9 cellular contexts compared by ENCODE assay signal in the genomic region with DNA sequence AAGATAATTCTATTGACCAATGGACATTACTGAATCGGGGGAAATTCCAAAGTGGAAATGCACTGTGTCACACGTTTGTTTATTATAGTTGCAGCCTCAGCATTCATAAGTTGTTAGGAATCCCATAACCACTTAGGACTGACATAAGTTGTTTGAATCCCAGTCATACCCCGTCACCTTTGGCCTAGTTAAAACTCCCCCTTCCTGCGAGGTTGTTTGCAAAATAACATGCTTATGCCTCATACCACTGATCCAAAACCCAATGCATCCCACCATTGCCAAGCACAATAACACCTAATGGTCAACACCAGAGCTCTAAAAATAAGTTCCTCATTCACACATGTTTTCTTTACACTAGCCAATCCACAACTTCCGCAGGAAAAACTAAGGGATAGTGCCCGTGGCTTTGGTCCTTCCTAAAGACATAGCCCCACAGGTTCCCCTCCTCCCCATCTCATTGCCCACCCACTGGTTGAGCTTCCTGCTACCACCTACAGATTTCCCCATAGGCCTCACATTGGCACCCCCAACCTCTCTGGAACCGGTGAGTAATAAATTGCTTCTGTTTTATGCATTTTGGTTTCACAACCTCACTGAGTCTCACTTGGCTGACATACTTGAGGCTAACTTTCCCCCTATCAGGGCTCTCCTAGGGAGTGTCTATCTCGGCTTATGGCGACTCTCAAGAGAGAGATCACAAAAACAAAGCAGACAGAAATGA. TPM values are rescaled to one million over a fixed set of nuclear protein-coding genes. Genes with fewer than 3 reads are reported as not detected.
A peak's percentile ranks its signal among the peaks of the same experiment; 100 is the strongest.
DNase-seq lines count a peak whose midpoint lies in the region; ATAC-seq and TF ChIP-seq lines count a peak whose summit lies in the region.
"Had no signal": no experiment of that assay in that cellular context is flagged by ENCODE, and none has a peak within 500 bp of the region (broad histone marks: within the 10 kb centered on the region; RNA-seq: fewer than 3 reads in every experiment).

No MANE protein-coding gene starts in this region.

- DNase-seq in activated naive CD4-positive, alpha-beta T cell treated with anti-CD3 and anti-CD28 coated beads for 36 hours = peak; percentile 16
- no peak for DNase-seq in activated naive CD4-positive, alpha-beta T cell treated with anti-CD3 and anti-CD28 coated beads, Interleukin-2, amount 10 ng/mL, durations not matched to agents 7 days and 5 days
- DNase-seq in activated naive CD8-positive, alpha-beta T cell treated with anti-CD3 and anti-CD28 coated beads for 36 hours = peak; percentile 18
- no peak for DNase-seq in stimulated activated effector memory CD8-positive, alpha-beta T cell treated with anti-CD3 and anti-CD28 coated beads, Interleukin-12 subunit alpha, Interleukin-12 subunit beta, amount 100 ng/mL, for 72 hours (ENCODE audit: low spot score in 2 of 2)
- no peak for DNase-seq in Calu3
- DNase-seq in NCI-H2107 treated with DMSO at 0.1 percent for 48 hours (lab: John Stamatoyannopoulos, UW; ENCODE audit: unreplicated experiment) = no peak
- no peak for DNase-seq in NCI-H2227 (lab: John Stamatoyannopoulos, UW; ENCODE audit: unreplicated experiment)
- DNase-seq: right cardiac atrium had no signal

- H3K27me3 Mint-ChIP-seq in activated naive CD4-positive, alpha-beta T cell treated with anti-CD3 and anti-CD28 coated beads for 36 hours (ENCODE audit: low read depth) = no peaks in the 10 kb centered on the region
- H3K27me3 Mint-ChIP-seq in activated naive CD4-positive, alpha-beta T cell treated with anti-CD3 and anti-CD28 coated beads, Interleukin-2, amount 10 ng/mL, durations not matched to agents 7 days and 5 days = no peaks in the 10 kb centered on the region
- H3K27me3 Mint-ChIP-seq in activated naive CD8-positive, alpha-beta T cell treated with anti-CD3 and anti-CD28 coated beads for 36 hours = peaks cover 5% of the 10 kb centered on the region
- no peaks in the 10 kb centered on the region for H3K27me3 Mint-ChIP-seq in Calu3 (ENCODE audit: unreplicated experiment)

- CTCF ChIA-PET in activated naive CD4-positive, alpha-beta T cell treated with anti-CD3 and anti-CD28 coated beads for 36 hours (lab: Charles Lee) = interaction anchor here (0.6 kb wide), 1 partner anchor 224 kb away, joined by 4 read pairs; no protein-coding TSS in a partner anchor
- CTCF ChIA-PET in activated naive CD4-positive, alpha-beta T cell treated with anti-CD3 and anti-CD28 coated beads, Interleukin-2, amount 10 ng/mL, durations not matched to agents 7 days and 5 days (lab: Charles Lee) = no interaction called here
- CTCF ChIA-PET in Calu3 (lab: Charles Lee) = no interaction called here

- peak; percentile 96 for ATAC-seq in HG02981 (IDR thresholded peaks at IDR 0.05; ENCODE audit: unreplicated experiment)
- ATAC-seq in stimulated activated effector memory CD8-positive, alpha-beta T cell treated with anti-CD3 and anti-CD28 coated beads, Interleukin-12 subunit alpha, Interleukin-12 subunit beta, amount 100 ng/mL, for 72 hours = peak; percentile 96

- H3K36me3 Mint-ChIP-seq in activated naive CD4-positive, alpha-beta T cell treated with anti-CD3 and anti-CD28 coated beads for 36 hours (ENCODE audit: low read depth) = no peaks in the 10 kb centered on the region
- H3K36me3 Mint-ChIP-seq in activated naive CD4-positive, alpha-beta T cell treated with anti-CD3 and anti-CD28 coated beads, Interleukin-2, amount 10 ng/mL, durations not matched to agents 7 days and 5 days = no peaks in the 10 kb centered on the region
- H3K36me3 Mint-ChIP-seq in activated naive CD8-positive, alpha-beta T cell treated with anti-CD3 and anti-CD28 coated beads for 36 hours = no peaks in the 10 kb centered on the region
- H3K36me3 Mint-ChIP-seq in stimulated activated effector memory CD8-positive, alpha-beta T cell treated with anti-CD3 and anti-CD28 coated beads, Interleukin-12 subunit alpha, Interleukin-12 subunit beta, amount 100 ng/mL, for 72 hours = no peaks in the 10 kb centered on the region
- no peaks in the 10 kb centered on the region for H3K36me3 Mint-ChIP-seq in Calu3 (ENCODE audit: insufficient read depth, unreplicated experiment)

- H3K4me3 Mint-ChIP-seq in activated naive CD4-positive, alpha-beta T cell treated with anti-CD3 and anti-CD28 coated beads for 36 hours = no peak overlapping the region
- no peak overlapping the region for H3K4me3 Mint-ChIP-seq in activated naive CD4-positive, alpha-beta T cell treated with anti-CD3 and anti-CD28 coated beads, Interleukin-2, amount 10 ng/mL, durations not matched to agents 7 days and 5 days
- H3K4me3 Mint-ChIP-seq in activated naive CD8-positive, alpha-beta T cell treated with anti-CD3 and anti-CD28 coated beads for 36 hours = no peak overlapping the region
- no peak overlapping the region for H3K4me3 Mint-ChIP-seq in stimulated activated effector memory CD8-positive, alpha-beta T cell treated with anti-CD3 and anti-CD28 coated beads, Interleukin-12 subunit alpha, Interleukin-12 subunit beta, amount 100 ng/mL, for 72 hours
- H3K4me3 Mint-ChIP-seq in Calu3 (ENCODE audit: low read depth, unreplicated experiment) = no peak overlapping the region

- H3K27ac Mint-ChIP-seq in activated naive CD4-positive, alpha-beta T cell treated with anti-CD3 and anti-CD28 coated beads for 36 hours = no peak overlapping the region
- H3K27ac Mint-ChIP-seq in activated naive CD4-positive, alpha-beta T cell treated with anti-CD3 and anti-CD28 coated beads, Interleukin-2, amount 10 ng/mL, durations not matched to agents 7 days and 5 days = no peak overlapping the region
- H3K27ac Mint-ChIP-seq in activated naive CD8-positive, alpha-beta T cell treated with anti-CD3 and anti-CD28 coated beads for 36 hours = peak overlapping the region; percentile 5
- no peak overlapping the region for H3K27ac Mint-ChIP-seq in stimulated activated effector memory CD8-positive, alpha-beta T cell treated with anti-CD3 and anti-CD28 coated beads, Interleukin-12 subunit alpha, Interleukin-12 subunit beta, amount 100 ng/mL, for 72 hours
- no peak overlapping the region for H3K27ac Mint-ChIP-seq in Calu3 (ENCODE audit: unreplicated experiment)

- H3K9me3 Mint-ChIP-seq in activated naive CD4-positive, alpha-beta T cell treated with anti-CD3 and anti-CD28 coated beads for 36 hours = no peaks in the 10 kb centered on the region
- H3K9me3 Mint-ChIP-seq in activated naive CD4-positive, alpha-beta T cell treated with anti-CD3 and anti-CD28 coated beads, Interleukin-2, amount 10 ng/mL, durations not matched to agents 7 days and 5 days = no peaks in the 10 kb centered on the region
- no peaks in the 10 kb centered on the region for H3K9me3 Mint-ChIP-seq in activated naive CD8-positive, alpha-beta T cell treated with anti-CD3 and anti-CD28 coated beads for 36 hours
- H3K9me3 Mint-ChIP-seq in stimulated activated effector memory CD8-positive, alpha-beta T cell treated with anti-CD3 and anti-CD28 coated beads, Interleukin-12 subunit alpha, Interleukin-12 subunit beta, amount 100 ng/mL, for 72 hours = no peaks in the 10 kb centered on the region
- H3K9me3 Mint-ChIP-seq in Calu3 (ENCODE audit: low read depth, unreplicated experiment) = no peaks in the 10 kb centered on the region

- no TSS peak for BruUV-seq in Calu3 (replicated peaks; lab: Mats Ljungman, UMichigan)

- intact Hi-C loops in activated naive CD4-positive, alpha-beta T cell treated with anti-CD3 and anti-CD28 coated beads for 36 hours (cut with micrococcal nuclease) = loop anchor here (10.0 kb wide), 1 partner anchor 571 kb away; no protein-coding TSS in a partner anchor
- intact Hi-C loops in Calu3 (cut with micrococcal nuclease; ENCODE audit: unreplicated experiment) = no loop called here

- peaks cover 7% of the 10 kb centered on the region for H3K4me1 Mint-ChIP-seq in activated naive CD4-positive, alpha-beta T cell treated with anti-CD3 and anti-CD28 coated beads for 36 hours (ENCODE audit: low read depth)
- H3K4me1 Mint-ChIP-seq in activated naive CD4-positive, alpha-beta T cell treated with anti-CD3 and anti-CD28 coated beads, Interleukin-2, amount 10 ng/mL, durations not matched to agents 7 days and 5 days = no peaks in the 10 kb centered on the region
- peaks cover 8% of the 10 kb centered on the region for H3K4me1 Mint-ChIP-seq in activated naive CD8-positive, alpha-beta T cell treated with anti-CD3 and anti-CD28 coated beads for 36 hours
- H3K4me1 Mint-ChIP-seq in stimulated activated effector memory CD8-positive, alpha-beta T cell treated with anti-CD3 and anti-CD28 coated beads, Interleukin-12 subunit alpha, Interleukin-12 subunit beta, amount 100 ng/mL, for 72 hours = peaks cover 8% of the 10 kb centered on the region
- H3K4me1 Mint-ChIP-seq in Calu3 (ENCODE audit: low read depth, unreplicated experiment) = peaks cover 9% of the 10 kb centered on the region

- TF ChIP-seq CTCF in Calu3 (IDR thresholded peaks at IDR 0.05; ENCODE audit: unreplicated experiment) = no peak

RNA-seq across cellular contexts. Expression of a gene that starts 42.3 kb away (rescaled TPM):
- total RNA-seq in activated naive CD4-positive, alpha-beta T cell treated with anti-CD3 and anti-CD28 coated beads for 36 hours = not detected
- not detected for total RNA-seq in activated naive CD8-positive, alpha-beta T cell treated with anti-CD3 and anti-CD28 coated beads for 36 hours
- not detected in 2 replicates for total RNA-seq in Calu3 (2022)

RNA-seq across cellular contexts. Expression of a gene that starts 46.7 kb away (rescaled TPM):
- not detected for total RNA-seq in activated naive CD4-positive, alpha-beta T cell treated with anti-CD3 and anti-CD28 coated beads for 36 hours
- total RNA-seq in activated naive CD8-positive, alpha-beta T cell treated with anti-CD3 and anti-CD28 coated beads for 36 hours = not detected
- total RNA-seq in Calu3 (2022) = 0.24 and 0.35 TPM in 2 replicates

Comparison
In these comparisons a context has a peak if more than half of its experiments do, and no peak if none do; other contexts are left out.
1. DNase-seq: peak in activated naive CD4-positive, alpha-beta T cell treated with anti-CD3 and anti-CD28 coated beads for 36 hours (single experiment) and activated naive CD8-positive, alpha-beta T cell treated with anti-CD3 and anti-CD28 coated beads for 36 hours (single experiment); none in activated naive CD4-positive, alpha-beta T cell treated with anti-CD3 and anti-CD28 coated beads, Interleukin-2, amount 10 ng/mL, durations not matched to agents 7 days and 5 days (single experiment), stimulated activated effector memory CD8-positive, alpha-beta T cell treated with anti-CD3 and anti-CD28 coated beads, Interleukin-12 subunit alpha, Interleukin-12 subunit beta, amount 100 ng/mL, for 72 hours (0 of 2), Calu3 (single experiment), NCI-H2107 treated with DMSO at 0.1 percent for 48 hours (single experiment) and NCI-H2227 (single experiment).